9 cellular contexts compared by ENCODE assay signal in the genomic region with DNA sequence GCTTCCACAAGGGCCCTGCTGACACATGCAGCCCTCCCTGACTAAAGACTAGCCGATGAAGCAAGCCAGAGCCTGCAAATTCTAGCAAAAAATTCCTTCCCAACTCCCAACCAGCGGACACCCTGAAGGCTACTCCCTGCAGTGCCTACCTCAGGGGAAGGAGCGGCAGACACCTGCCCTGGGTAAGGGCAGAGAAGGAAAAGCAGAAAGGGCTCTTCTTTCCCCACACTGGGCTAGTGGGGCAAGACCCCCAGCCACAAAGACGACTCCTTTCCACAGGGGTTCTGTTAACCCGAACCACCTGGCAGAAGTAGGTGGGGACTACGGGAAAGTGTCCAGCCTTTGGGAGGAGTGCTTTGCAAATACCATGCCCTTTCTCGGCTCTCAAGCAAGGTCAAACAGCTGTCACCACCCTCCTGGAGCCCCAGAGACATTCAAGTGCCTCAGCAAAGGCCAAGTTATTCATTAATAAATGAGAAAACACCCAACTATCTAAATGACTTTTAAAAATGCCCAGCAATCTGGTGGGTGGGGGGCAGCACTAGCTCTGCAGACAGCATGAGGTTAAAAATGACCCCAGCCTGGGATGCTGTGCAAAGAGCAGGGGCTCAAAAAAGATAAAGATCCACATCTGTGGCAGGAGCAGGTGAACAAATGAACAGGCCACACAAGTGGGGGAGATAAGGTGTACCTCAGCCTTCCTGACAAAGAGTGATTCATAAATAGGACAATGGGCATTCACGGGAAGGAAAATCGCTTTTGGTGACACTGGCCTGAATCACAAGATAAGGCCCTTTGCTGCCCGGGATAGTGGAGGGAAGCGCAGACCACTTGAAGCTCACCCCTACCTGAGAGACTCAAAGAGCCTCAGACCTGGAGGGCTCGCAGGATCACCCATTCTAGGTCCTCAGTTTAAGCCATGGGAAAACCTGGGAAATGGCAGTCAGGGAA. TPM values are rescaled to one million over a fixed set of nuclear protein-coding genes. Genes with fewer than 3 reads are reported as not detected.
DNase-seq lines count a peak whose midpoint lies in the region; ATAC-seq and TF ChIP-seq lines count a peak whose summit lies in the region.
"Had no signal": no experiment of that assay in that cellular context is flagged by ENCODE, and none has a peak within 500 bp of the region (broad histone marks: within the 10 kb centered on the region; RNA-seq: fewer than 3 reads in every experiment).

No MANE protein-coding gene starts in this region.

- WGBS in esophagus, 2 donors: 45 to 55% methylated on average over 12 of the region's 12 CpGs

- peaks cover 65% of the 10 kb centered on the region for H3K36me3 Mint-ChIP-seq in CD8-positive, alpha-beta T cell
- H3K36me3 Mint-ChIP-seq in IgD-negative memory B cell (peaks cover 5% of the 10 kb centered on the region), naive B cell (peaks cover 19 to 28% of the 10 kb centered on the region in 2 donors)

- no peak for ATAC-seq in CD8-positive, alpha-beta T cell
- ATAC-seq in naive B cell (ENCODE audit: low read depth in 2 of 2): no peak
- ATAC-seq in HG02642 (IDR thresholded peaks at IDR 0.05; ENCODE audit: poor library complexity, unreplicated experiment): no peak
- ATAC-seq: sciatic nerve had no signal

- no peak for DNase-seq in CD8-positive, alpha-beta T cell
- no peak for DNase-seq in naive B cell
- DNase-seq in NCI-H69 (lab: John Stamatoyannopoulos, UW): no peak
- no peak for DNase-seq in H4 (ENCODE audit: low spot score)
- DNase-seq in stimulated activated CD4-positive, alpha-beta T cell treated with anti-CD3 and anti-CD28 coated beads, Interleukin-12 subunit alpha, Interleukin-12 subunit beta, amount 100 ng/mL, for 4 hours: no peak

- no peaks in the 10 kb centered on the region for H3K27me3 Mint-ChIP-seq in CD8-positive, alpha-beta T cell (ENCODE audit: low read depth)
- no peaks in the 10 kb centered on the region for H3K27me3 Mint-ChIP-seq in IgD-negative memory B cell
- H3K27me3 Mint-ChIP-seq in naive B cell: no peaks in the 10 kb centered on the region

- H3K27ac ChIP-seq in CD8-positive, alpha-beta T cell (ENCODE audit: low read depth, low read length): no peak overlapping the region
- H3K27ac ChIP-seq in esophagus (ENCODE audit: low read depth in 2 of 2, low read length in 1 of 2): peak overlapping the region; percentile 77 to 92

- no peaks in the 10 kb centered on the region for H3K9me3 ChIP-seq in CD8-positive, alpha-beta T cell (ENCODE audit: low read length)
- H3K9me3 ChIP-seq in esophagus (ENCODE audit: control insufficient read depth in 2 of 2, insufficient read depth in 1 of 2, low read depth in 1 of 2, low read length in 1 of 2): no peaks in the 10 kb centered on the region

- no peaks in the 10 kb centered on the region for H3K27me3 ChIP-seq in CD8-positive, alpha-beta T cell (ENCODE audit: insufficient read depth, low read length)
- no peaks in the 10 kb centered on the region for H3K27me3 ChIP-seq in esophagus (ENCODE audit: control insufficient read depth in 1 of 2, insufficient read depth in 2 of 2, low read length in 2 of 2)

- H3K4me3 Mint-ChIP-seq in CD8-positive, alpha-beta T cell: no peak overlapping the region
- no peak overlapping the region for H3K4me3 Mint-ChIP-seq in IgD-negative memory B cell
- peak overlapping the region in 1 of 8 donors; percentile 60 for H3K4me3 Mint-ChIP-seq in naive B cell

- H3K4me1 ChIP-seq in CD8-positive, alpha-beta T cell (ENCODE audit: insufficient read depth, low read length): peaks cover 40% of the 10 kb centered on the region
- H3K4me1 ChIP-seq in esophagus (ENCODE audit: control insufficient read depth in 2 of 2, insufficient read depth in 2 of 2, low read length in 1 of 2): peaks cover 15 to 49% of the 10 kb centered on the region in 2 donors

- H3K4me3 ChIP-seq in CD8-positive, alpha-beta T cell (ENCODE audit: low read depth, low read length): no peak overlapping the region
- H3K4me3 ChIP-seq in esophagus (ENCODE audit: low read depth in 1 of 2, low read length in 2 of 2): no peak overlapping the region

- H3K27ac Mint-ChIP-seq in CD8-positive, alpha-beta T cell: peak overlapping the region; percentile 55
- H3K27ac Mint-ChIP-seq in IgD-negative memory B cell (peak overlapping the region in 2 of 3 donors; percentile 56 to 85), naive B cell (peak overlapping the region in 5 of 6 donors; percentile 24 to 88 (median 64))

- POLR2A ChIA-PET in CD8-positive, alpha-beta T cell (lab: Charles Lee): interaction anchor here (1.4 kb wide), 1 partner anchor 11 kb away, joined by 3 read pairs; no protein-coding TSS in a partner anchor

- intact Hi-C loops in CD8-positive, alpha-beta T cell (cut with DNase I, micrococcal nuclease): loop anchor here in 1 of 2 experiments (10.0 kb wide), 1 partner anchor 111 kb away; no protein-coding TSS in a partner anchor

- no peaks in the 10 kb centered on the region for H3K9me3 Mint-ChIP-seq in CD8-positive, alpha-beta T cell
- H3K9me3 Mint-ChIP-seq in IgD-negative memory B cell (peaks cover 0 to 2% (median 0%) of the 10 kb centered on the region in 3 donors), naive B cell (no peaks in the 10 kb centered on the region)

- peaks cover 21% of the 10 kb centered on the region for H3K36me3 ChIP-seq in CD8-positive, alpha-beta T cell (ENCODE audit: insufficient read depth, low read length)
- peaks cover 3 to 21% of the 10 kb centered on the region in 2 donors for H3K36me3 ChIP-seq in esophagus (ENCODE audit: control insufficient read depth in 2 of 2, insufficient read depth in 2 of 2, low read length in 1 of 2)

- peaks cover 80% of the 10 kb centered on the region for H3K4me1 Mint-ChIP-seq in CD8-positive, alpha-beta T cell (ENCODE audit: low read depth)
- H3K4me1 Mint-ChIP-seq in IgD-negative memory B cell (peaks cover 58 to 82% (median 69%) of the 10 kb centered on the region in 3 donors), naive B cell (peaks cover 77 to 94% (median 84%) of the 10 kb centered on the region in 3 donors)

- no peak for TF ChIP-seq CTCF in CD8-positive, alpha-beta T cell (IDR thresholded peaks at IDR 0.05)

- CTCF ChIA-PET in CD8-positive, alpha-beta T cell (lab: Charles Lee): interaction anchor here (1.5 kb wide), 1 partner anchor 54 kb away, joined by 4 read pairs; no protein-coding TSS in a partner anchor

RNA-seq across cellular contexts. Expression of gene CCDC12, which starts 33.0 kb away (rescaled TPM):
- 100 to 1,000 TPM in 1 of 2 experiments, 10 to 100 TPM in 1; 99.9 to 107 TPM for total RNA-seq in CD8-positive, alpha-beta T cell
- 151 TPM for polyA plus RNA-seq in IgD-negative memory B cell
- 10 to 100 TPM; 82.5 to 90.1 TPM for polyA plus RNA-seq in esophagus
- 100 to 1,000 TPM; 119 to 157 (median 123) TPM for polyA plus RNA-seq in naive B cell (ENCODE audit: low read depth in 6 of 6)
- total RNA-seq in H4 (2014; rRNA removed; shearing (Covaris generic)): 15.1 and 16.0 TPM in 2 replicates

RNA-seq across cellular contexts. Expression of gene NBEAL2, which starts 36.0 kb away (rescaled TPM):
- 100 to 1,000 TPM; 187 to 201 TPM for total RNA-seq in CD8-positive, alpha-beta T cell
- 6.7 TPM for polyA plus RNA-seq in IgD-negative memory B cell
- 100 to 1,000 TPM; 173 to 211 TPM for polyA plus RNA-seq in esophagus
- polyA plus RNA-seq in naive B cell (ENCODE audit: low read depth in 6 of 6): 1 to 10 TPM in 4 of 6 donors, under 1 TPM in 1, not detected in 1; 0.34 to 2.2 (median 1.5) TPM
- 3.3 and 4.0 TPM in 2 replicates for total RNA-seq in H4 (2014; rRNA removed; shearing (Covaris generic))

Comparison
In these comparisons a context has a peak if more than half of its experiments do, and no peak if none do; other contexts are left out.
1. RNA of gene NBEAL2, which starts 36.0 kb away (polyA plus RNA-seq): 173 to 211 TPM in esophagus; 6.7 TPM in IgD-negative memory B cell (single experiment) and 0.34 to 2.2 TPM in naive B cell; every median in the first group is over 10 times any median in the second.
2. Peak in every context shown above with its lines, with median percentiles within 50 percentile points of each other: H3K27ac Mint-ChIP-seq.